In the genomic region with DNA sequence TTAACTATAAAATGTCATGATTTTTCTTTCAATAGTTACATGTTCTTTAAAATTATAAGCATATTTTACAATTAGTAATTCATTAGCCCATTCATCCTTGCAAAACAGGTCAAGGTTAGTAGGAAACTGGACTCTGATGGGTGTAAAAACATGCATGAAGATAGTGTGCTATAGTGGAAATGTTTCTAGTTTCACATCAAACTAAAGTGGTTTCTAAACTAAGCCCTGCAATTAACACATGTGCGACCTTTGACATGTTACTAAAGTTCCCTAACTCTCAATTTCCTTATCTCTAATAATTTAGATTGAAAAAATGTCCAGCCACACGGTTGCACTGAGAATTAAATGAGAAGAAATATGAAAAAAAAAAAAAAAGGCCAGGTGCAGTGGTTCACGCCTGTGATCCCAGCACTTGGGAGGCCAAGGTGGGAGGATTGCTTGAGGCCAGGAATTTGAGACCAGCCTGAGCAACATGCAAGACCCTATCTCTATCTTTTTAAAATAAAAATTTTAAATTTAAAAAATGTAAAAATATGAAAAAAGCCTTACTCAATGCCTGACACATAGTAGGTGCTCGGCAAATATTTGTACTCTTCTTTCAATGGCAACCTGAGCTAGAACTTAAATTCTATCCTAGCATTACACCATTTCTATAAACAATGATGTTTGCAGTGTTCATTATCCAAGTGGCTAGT, we compare ENCODE assay signal across 17 cellular contexts. TPM values are rescaled to one million over a fixed set of nuclear protein-coding genes. Genes with fewer than 3 reads are reported as not detected.
DNase-seq lines count a peak whose midpoint lies in the region; ATAC-seq, FAIRE-seq and TF ChIP-seq lines count a peak whose summit lies in the region.
"Had no signal": no experiment of that assay in that cellular context is flagged by ENCODE, and none has a peak within 500 bp of the region (broad histone marks: within the 10 kb centered on the region; RNA-seq: fewer than 3 reads in every experiment).

No MANE protein-coding gene starts in this region.

- no peak for TF ChIP-seq RAD21 in IMR-90 (IDR thresholded peaks at IDR 0.05; ENCODE audit: low read length)

- H3K36me3 ChIP-seq in heart left ventricle, result no peaks in the 10 kb centered on the region
- no peaks in the 10 kb centered on the region for H3K36me3 ChIP-seq in IMR-90 (ENCODE audit: control insufficient read depth, insufficient read depth, low read length)
- no peaks in the 10 kb centered on the region for H3K36me3 ChIP-seq in endothelial cell of umbilical vein (ENCODE audit: control insufficient read depth in 2 of 2, extremely low read depth in 1 of 2, insufficient read depth in 2 of 2, low read length in 2 of 2)
- no peaks in the 10 kb centered on the region for H3K36me3 ChIP-seq in subcutaneous abdominal adipose tissue (ENCODE audit: control insufficient read depth in 5 of 5, insufficient read depth in 5 of 5, low read length in 5 of 5)
- H3K36me3 ChIP-seq: BLaER1 treated with 17β-estradiol and CSF1 and Interleukin-3, amounts not matched to agents 10 nM and 100 nM had no signal

- H3K27me3 ChIP-seq in heart left ventricle, result no peaks in the 10 kb centered on the region
- no peaks in the 10 kb centered on the region for H3K27me3 ChIP-seq in IMR-90 (ENCODE audit: control insufficient read depth, insufficient read depth, low read length)
- H3K27me3 ChIP-seq in endothelial cell of umbilical vein (ENCODE audit: control insufficient read depth in 2 of 2, insufficient read depth in 2 of 2, low read length in 2 of 2), result no peaks in the 10 kb centered on the region
- H3K27me3 ChIP-seq in subcutaneous abdominal adipose tissue (ENCODE audit: control insufficient read depth in 5 of 5, insufficient read depth in 4 of 5, low read length in 5 of 5), result no peaks in the 10 kb centered on the region
- H3K27me3 ChIP-seq: BLaER1 treated with 17β-estradiol and CSF1 and Interleukin-3, amounts not matched to agents 10 nM and 100 nM had no signal

- intact Hi-C loops in heart left ventricle (cut with DNase I) (loop anchor here in 7 of 10 donors (2.0 to 5.0 kb wide), 4 partner anchors 35 to 45 kb away; partner anchors contain the start of gene PALMD (in 3 of the 7)), left ventricle myocardium superior (cut with micrococcal nuclease) (no loop called here), IMR-90 (cut with micrococcal nuclease) (no loop called here), endothelial cell of umbilical vein (cut with micrococcal nuclease) (no loop called here)

- CTCF ChIA-PET in IMR-90 (lab: Yijun Ruan, JAX) (no interaction called here), endothelial cell of umbilical vein (lab: Charles Lee) (interaction anchor here (0.9 to 3.0 kb wide), 8 partner anchors 10 to 120 kb away, joined by 3 to 9 read pairs (median 4); no protein-coding TSS in a partner anchor)

- H3K27ac ChIP-seq in heart left ventricle, result peak overlapping the region in 9 of 12 donors; percentile 19 to 70 (median 56)
- no peak overlapping the region; the same call in 1 of the 2 replicates for H3K27ac ChIP-seq in IMR-90 (ENCODE audit: insufficient read depth, low read length)
- peak overlapping the region; percentile 28 for H3K27ac ChIP-seq in endothelial cell of umbilical vein (ENCODE audit: insufficient read depth, low read depth, low read length)
- peak overlapping the region; percentile 59 for H3K27ac ChIP-seq in subcutaneous abdominal adipose tissue (ENCODE audit: low read depth, low read length)
- H3K27ac ChIP-seq: BLaER1 treated with 17β-estradiol and CSF1 and Interleukin-3, amounts not matched to agents 10 nM and 100 nM had no signal

- DNase-seq in heart left ventricle (no peak), left ventricle myocardium superior (no peak), IMR-90 (no peak), endothelial cell of umbilical vein (ENCODE audit: low read depth, low spot score) (no peak), DMS53 treated with DMSO at 0.1 percent for 48 hours (lab: John Stamatoyannopoulos, UW; ENCODE audit: unreplicated experiment) (no peak)
- DNase-seq: 8988T; ACHN; CD4-positive, CD25-positive, alpha-beta regulatory T cell; DMS 273 treated with DMSO at 0.1 percent for 48 hours; DMS79; HCEC 1CT; HFFc6; KBM-7 had no signal

- no peak overlapping the region for H3K56ac ChIP-seq in IMR-90 (ENCODE audit: extremely low read depth, insufficient read depth, low read length)

- H3K79me2 ChIP-seq in endothelial cell of umbilical vein (ENCODE audit: control insufficient read depth, insufficient read depth, low read length), result no peaks in the 10 kb centered on the region

- H3K4me2 ChIP-seq in IMR-90 (ENCODE audit: low read depth, low read length) (no peak overlapping the region), endothelial cell of umbilical vein (ENCODE audit: insufficient read depth, low read length) (peak overlapping the region; percentile 25)
- H3K4me2 ChIP-seq: BLaER1 treated with 17β-estradiol and CSF1 and Interleukin-3, amounts not matched to agents 10 nM and 100 nM had no signal

- H3K9me3 ChIP-seq in heart left ventricle (no peaks in the 10 kb centered on the region), IMR-90 (ENCODE audit: control insufficient read depth, insufficient read depth, low read length) (no peaks in the 10 kb centered on the region), endothelial cell of umbilical vein (replicated peaks; ENCODE audit: control insufficient read depth, insufficient read depth, low read length) (no peaks in the 10 kb centered on the region), subcutaneous abdominal adipose tissue (ENCODE audit: control insufficient read depth in 5 of 5, low read length in 5 of 5) (no peaks in the 10 kb centered on the region)
- H3K9me3 ChIP-seq: BLaER1 treated with 17β-estradiol and CSF1 and Interleukin-3, amounts not matched to agents 10 nM and 100 nM had no signal

- BruUV-seq in IMR-90 (replicated peaks; lab: Mats Ljungman, UMichigan) (no TSS peak), endothelial cell of umbilical vein (replicated peaks; lab: Mats Ljungman, UMichigan) (no TSS peak)

- H3K18ac ChIP-seq in IMR-90 (ENCODE audit: low read depth, low read length), result peak overlapping the region; percentile 83; the same call in 1 of the 2 replicates

- ATAC-seq in heart left ventricle, result no peak
- ATAC-seq in left ventricle myocardium superior, result no peak
- ATAC-seq in IMR-90 (ENCODE audit: low read depth), result no peak
- ATAC-seq in GM19467 (IDR thresholded peaks at IDR 0.05; ENCODE audit: unreplicated experiment), result no peak

- no peak overlapping the region for H4K91ac ChIP-seq in IMR-90 (ENCODE audit: insufficient read depth, low read depth, low read length)

- no peak overlapping the region for H2BK15ac ChIP-seq in IMR-90 (ENCODE audit: low read depth, low read length)

- H4K20me1 ChIP-seq in IMR-90 (ENCODE audit: insufficient read depth, low read length) (no peaks in the 10 kb centered on the region), endothelial cell of umbilical vein (replicated peaks; ENCODE audit: control insufficient read depth, extremely low read depth, insufficient read depth, low read length) (no peaks in the 10 kb centered on the region)
- H4K20me1 ChIP-seq: BLaER1 treated with 17β-estradiol and CSF1 and Interleukin-3, amounts not matched to agents 10 nM and 100 nM had no signal

- H3K4me1 ChIP-seq in heart left ventricle (peaks cover 0 to 39% (median 11%) of the 10 kb centered on the region in 12 donors), IMR-90 (ENCODE audit: control insufficient read depth, insufficient read depth, low read length) (peaks cover 14% of the 10 kb centered on the region), endothelial cell of umbilical vein (ENCODE audit: control insufficient read depth, extremely low read depth, insufficient read depth, low read length) (peaks cover 57% of the 10 kb centered on the region), subcutaneous abdominal adipose tissue (ENCODE audit: control insufficient read depth in 5 of 5, insufficient read depth in 5 of 5, low read length in 5 of 5) (peaks cover 0 to 26% (median 10%) of the 10 kb centered on the region in 5 donors)
- H3K4me1 ChIP-seq: BLaER1 treated with 17β-estradiol and CSF1 and Interleukin-3, amounts not matched to agents 10 nM and 100 nM had no signal

- H3K9ac ChIP-seq in IMR-90 (ENCODE audit: low read depth, low read length) (no peak overlapping the region), endothelial cell of umbilical vein (replicated peaks; ENCODE audit: extremely low read depth, insufficient read depth, low read length) (no peak overlapping the region), subcutaneous abdominal adipose tissue (ENCODE audit: low read length in 5 of 5) (no peak overlapping the region)
- H3K9ac ChIP-seq: BLaER1 treated with 17β-estradiol and CSF1 and Interleukin-3, amounts not matched to agents 10 nM and 100 nM had no signal

- TF ChIP-seq CTCF in heart left ventricle (IDR thresholded peaks at IDR 0.05) (no peak), IMR-90 (conservative IDR thresholded peaks at IDR 0.05; ENCODE audit: low read depth, low read length) (no peak), endothelial cell of umbilical vein (IDR thresholded peaks at IDR 0.05; ENCODE audit: extremely low read depth in 1 of 2, insufficient read depth in 1 of 2, low read depth in 1 of 2, low read length in 2 of 2) (no peak)

- peak overlapping the region in 1 of 2 experiments; percentile 37; a peak in 2 of 4 replicates for H4K8ac ChIP-seq in IMR-90 (ENCODE audit: low read depth in 2 of 2, low read length in 2 of 2)

- peak overlapping the region; percentile 51 for H2BK5ac ChIP-seq in IMR-90 (ENCODE audit: low read depth, low read length, poor library complexity, severe bottlenecking)

- no peak overlapping the region; the same call in 1 of the 2 replicates for H3K14ac ChIP-seq in IMR-90 (replicated peaks; ENCODE audit: low read depth, low read length)

- H2BK120ac ChIP-seq in IMR-90 (ENCODE audit: low read depth, low read length), result peak overlapping the region; percentile 65

- in situ Hi-C loops in IMR-90 (cut with MboI; ENCODE audit: low sequenced_read_pairs), result no loop called here

- H2BK20ac ChIP-seq in IMR-90 (ENCODE audit: low read depth, low read length), result 0 out of 2 replicates have a peak overlapping the region, but pooled peaks have one; percentile 29

- H2AFZ ChIP-seq in IMR-90 (replicated peaks; ENCODE audit: low read length, poor library complexity) (no peak overlapping the region), endothelial cell of umbilical vein (ENCODE audit: low read depth, low read length) (no peak overlapping the region)

- H3K9me1 ChIP-seq in IMR-90 (ENCODE audit: insufficient read depth, low read length), result peaks cover 5% of the 10 kb centered on the region
- H3K9me1 ChIP-seq in endothelial cell of umbilical vein (replicated peaks; ENCODE audit: control insufficient read depth, extremely low read depth, insufficient read depth, low read length), result no peaks in the 10 kb centered on the region

- POLR2A ChIA-PET in IMR-90 (lab: Charles Lee; ENCODE audit: unreplicated experiment), result no interaction called here
- POLR2A ChIA-PET in endothelial cell of umbilical vein (lab: Charles Lee), result no interaction called here

- TF ChIP-seq POLR2A in heart left ventricle (IDR thresholded peaks at IDR 0.05), result no peak
- no peak for TF ChIP-seq POLR2A in IMR-90 (IDR thresholded peaks at IDR 0.05; ENCODE audit: low read depth, low read length)
- TF ChIP-seq POLR2A in endothelial cell of umbilical vein (IDR thresholded peaks at IDR 0.05; ENCODE audit: low read depth, low read length), result no peak

- H4K5ac ChIP-seq in IMR-90 (ENCODE audit: low read depth, low read length), result peak overlapping the region; percentile 54; the same call in 1 of the 2 replicates

- no peaks in the 10 kb centered on the region for H3K79me1 ChIP-seq in IMR-90 (ENCODE audit: low read depth in 1 of 2, low read length in 2 of 2)

- FAIRE-seq in endothelial cell of umbilical vein (lab: Jason Lieb, UNC), result no peak
- FAIRE-seq: HTR-8/SVneo had no signal

- H3K4me3 ChIP-seq in heart left ventricle, result no peak overlapping the region
- no peak overlapping the region for H3K4me3 ChIP-seq in IMR-90 (ENCODE audit: insufficient read depth, low read depth, low read length)
- no peak overlapping the region for H3K4me3 ChIP-seq in endothelial cell of umbilical vein (replicated peaks in 1 of 3; ENCODE audit: insufficient read depth in 1 of 3, low read depth in 1 of 3, low read length in 3 of 3)
- no peak overlapping the region for H3K4me3 ChIP-seq in subcutaneous abdominal adipose tissue (ENCODE audit: low read depth in 1 of 5, low read length in 5 of 5)
- H3K4me3 ChIP-seq: BLaER1 treated with 17β-estradiol and CSF1 and Interleukin-3, amounts not matched to agents 10 nM and 100 nM had no signal

- no peak overlapping the region for H2AK9ac ChIP-seq in IMR-90 (replicated peaks; ENCODE audit: low read depth, low read length, poor library complexity)

- no peak overlapping the region; the same call in 1 of the 2 replicates for H2AK5ac ChIP-seq in IMR-90 (ENCODE audit: low read depth, low read length)

- no peak overlapping the region for H3K23ac ChIP-seq in IMR-90 (ENCODE audit: low read depth, low read length)

- 88 to 90% (median 89%) methylated on average over 4 of the region's 4 CpGs for WGBS in heart left ventricle, 4 donors
- no CpG with 5 or more reads among the region's 4 CpGs for WGBS in IMR-90 (ENCODE audit: extremely low coverage in 2 of 2, insufficient read length in 1 of 2), 2 experiments

- H3K4ac ChIP-seq in IMR-90 (ENCODE audit: low read depth, low read length), result no peak overlapping the region

- dilution Hi-C loops in IMR-90 (cut with HindIII; ENCODE audit: low sequenced_read_pairs, unreplicated experiment) (no loop called here), endothelial cell of umbilical vein (cut with MboI; ENCODE audit: extremely low pct_ligation_motif_present, low sequenced_read_pairs) (no loop called here)

RNA-seq across cellular contexts. Expression of gene PALMD, which starts 44.1 kb away (rescaled TPM):
- total RNA-seq in heart left ventricle (100 to 1,000 TPM in 7 of 9 donors, 10 to 100 TPM in 2; 74.0 to 236 (median 120) TPM), left ventricle myocardium superior (115 TPM), IMR-90 (2012; rRNA removed) (0.72 and 1.1 TPM in 2 replicates), endothelial cell of umbilical vein (137 and 140 TPM in 2 replicates)
- polyA plus RNA-seq in heart left ventricle (100 to 1,000 TPM in 1 of 2 donors, 10 to 100 TPM in 1; 95.2 to 134 TPM), IMR-90 (2012; rRNA removed) (0.34 and 0.51 TPM in 2 replicates), endothelial cell of umbilical vein (40.2 and 52.6 TPM in 2 replicates)
- polyA plus RNA-seq in IMR-90 (2012; cell fraction: cytosol; rRNA removed), result 0.08 and 0.11 TPM in 2 replicates
- polyA plus RNA-seq in IMR-90 (2012; cell fraction: nucleus; rRNA removed; ENCODE audit: low replicate concordance), result 0.14 and 1.2 TPM in 2 replicates
- polyA plus RNA-seq in endothelial cell of umbilical vein (2011; cell fraction: cytosol; rRNA removed), result 77.1 and 91.5 TPM in 2 replicates
- polyA plus RNA-seq in endothelial cell of umbilical vein (2011; cell fraction: nucleus; rRNA removed), result 207 and 208 TPM in 2 replicates
- polyA plus RNA-seq in endothelial cell of umbilical vein (2012), result 134 and 174 TPM in 2 replicates
- polyA minus RNA-seq in endothelial cell of umbilical vein, result 100 and 108 TPM in 2 replicates
- polyA minus RNA-seq in endothelial cell of umbilical vein (2011; cell fraction: cytosol; rRNA and poly(A)+ RNA removed), result 1.3 TPM
- 278 and 328 TPM in 2 replicates for polyA minus RNA-seq in endothelial cell of umbilical vein (2011; cell fraction: nucleus; rRNA and poly(A)+ RNA removed)
- total RNA-seq: CD4-positive, CD25-positive, alpha-beta regulatory T cell; HFFc6 had no signal
- polyA plus RNA-seq: CD4-positive, CD25-positive, alpha-beta regulatory T cell had no signal

Comparison
In these comparisons a context has a peak if more than half of its experiments do, and no peak if none do; other contexts are left out.
1. intact Hi-C loops: an anchor here in heart left ventricle (2.0 to 5.0 kb wide); none called in left ventricle myocardium superior, IMR-90 and endothelial cell of umbilical vein.
2. RNA of gene PALMD, which starts 44.1 kb away (total RNA-seq): 137 to 140 TPM in endothelial cell of umbilical vein, 74.0 to 236 TPM in heart left ventricle and 115 TPM in left ventricle myocardium superior (single experiment); 0.72 to 1.1 TPM in IMR-90; every median in the first group is over 10 times any median in the second.